32 cellular contexts compared by ENCODE assay signal in genomic region chr18:60893331-60894114, GRCh38.
DNase-seq lines count a peak whose midpoint lies in the region; ATAC-seq, FAIRE-seq and TF ChIP-seq lines count a peak whose summit lies in the region.
"Had no signal": no experiment of that assay in that cellular context is flagged by ENCODE, and none has a peak within 500 bp of the region (broad histone marks: within the 10 kb centered on the region; RNA-seq: fewer than 3 reads in every experiment).

No MANE protein-coding gene starts in this region.

- dilution Hi-C loops in endothelial cell of umbilical vein (cut with MboI; ENCODE audit: extremely low pct_ligation_motif_present, low sequenced_read_pairs) = no loop called here

- H3K23ac ChIP-seq in trophoblast cell (ENCODE audit: low read length) = no peak overlapping the region

- H3K27ac ChIP-seq in HCT116 (ENCODE audit: low read depth, low read length) (no peak overlapping the region), PC-3 (ENCODE audit: low read length) (peak overlapping the region; percentile 69), endothelial cell of umbilical vein (ENCODE audit: insufficient read depth, low read depth, low read length) (peak overlapping the region; percentile 41), trophoblast cell (ENCODE audit: low read depth, low read length) (no peak overlapping the region), neural progenitor cell (no peak overlapping the region)
- H3K27ac ChIP-seq: BLaER1, body of pancreas, dorsolateral prefrontal cortex, HL-60, left ventricle myocardium inferior, neutrophil, right lobe of liver, transverse colon had no signal

- BruUV-seq in HCT116 (replicated peaks; lab: Mats Ljungman, UMichigan) = no TSS peak
- no TSS peak for BruUV-seq in PC-3 (replicated peaks; lab: Mats Ljungman, UMichigan)
- no TSS peak for BruUV-seq in endothelial cell of umbilical vein (replicated peaks; lab: Mats Ljungman, UMichigan)

- H3K4me1 Mint-ChIP-seq in activated CD8-positive, alpha-beta memory T cell treated with anti-CD3 and anti-CD28 coated beads, Interleukin-2, amount 10 ng/mL, durations not matched to agents 7 days and 5 days = no peaks in the 10 kb centered on the region
- no peaks in the 10 kb centered on the region for H3K4me1 Mint-ChIP-seq in neural progenitor cell
- H3K4me1 Mint-ChIP-seq: T-helper 17 cell had no signal

- TF ChIP-seq POLR2A in HCT116 (IDR thresholded peaks at IDR 0.05; ENCODE audit: borderline replicate concordance, extremely low read depth, insufficient read depth, insufficient read length) (no peak), endothelial cell of umbilical vein (IDR thresholded peaks at IDR 0.05; ENCODE audit: low read depth, low read length) (no peak)

- H3K36me3 ChIP-seq in HCT116 (ENCODE audit: control insufficient read depth in 1 of 2, insufficient read depth in 2 of 2, low read length in 2 of 2) (no peaks in the 10 kb centered on the region), PC-3 (ENCODE audit: low read depth, low read length) (no peaks in the 10 kb centered on the region), endothelial cell of umbilical vein (ENCODE audit: control insufficient read depth in 2 of 2, extremely low read depth in 1 of 2, insufficient read depth in 2 of 2, low read length in 2 of 2) (no peaks in the 10 kb centered on the region), trophoblast cell (ENCODE audit: control insufficient read depth in 1 of 2, insufficient read depth in 2 of 2, low read length in 2 of 2) (no peaks in the 10 kb centered on the region), neural progenitor cell (no peaks in the 10 kb centered on the region)
- H3K36me3 ChIP-seq: BLaER1, left ventricle myocardium inferior, MG63, neutrophil, right lobe of liver, transverse colon had no signal

- H3K18ac ChIP-seq in trophoblast cell (ENCODE audit: low read length) = no peak overlapping the region

- no peak for FAIRE-seq in endothelial cell of umbilical vein (lab: Jason Lieb, UNC)
- FAIRE-seq: endometrium, GM12878, H1 had no signal

- H3K27ac Mint-ChIP-seq in activated CD8-positive, alpha-beta memory T cell treated with anti-CD3 and anti-CD28 coated beads, Interleukin-2, amount 10 ng/mL, durations not matched to agents 7 days and 5 days = no peak overlapping the region
- H3K27ac Mint-ChIP-seq in neural progenitor cell = no peak overlapping the region
- H3K27ac Mint-ChIP-seq: activated CD4-positive, alpha-beta memory T cell treated with anti-CD3 and anti-CD28 coated beads for 36 hours; activated T-helper 1 cell treated with anti-CD3 and anti-CD28 coated beads, Interleukin-12 subunit alpha, Interleukin-12 subunit beta, Interleukin-2, Interleukin-4 antibody, amounts not matched to agents 30 ng/mL and 10 ng/mL and 1 ng/mL, durations not matched to agents 14 hours and 24 hours and 36 hours; T-helper 17 cell had no signal

- WGBS in trophoblast cell (ENCODE audit: extremely low coverage, insufficient coverage, insufficient read length) = no CpG with 5 or more reads among the region's 6 CpGs

- peak overlapping the region; percentile 43 for H2BK12ac ChIP-seq in trophoblast cell (ENCODE audit: low read length)

- H3K9ac ChIP-seq in HCT116 (ENCODE audit: low read length) (no peak overlapping the region), PC-3 (ENCODE audit: low read length) (peak overlapping the region; percentile 42; the same call in 1 of the 2 replicates), endothelial cell of umbilical vein (replicated peaks; ENCODE audit: extremely low read depth, insufficient read depth, low read length) (no peak overlapping the region), trophoblast cell (ENCODE audit: low read length) (no peak overlapping the region), neural progenitor cell (no peak overlapping the region)
- H3K9ac ChIP-seq: BLaER1 had no signal

- H3K14ac ChIP-seq in trophoblast cell (ENCODE audit: low read length) = no peak overlapping the region

- H3K27me3 Mint-ChIP-seq in activated CD8-positive, alpha-beta memory T cell treated with anti-CD3 and anti-CD28 coated beads, Interleukin-2, amount 10 ng/mL, durations not matched to agents 7 days and 5 days = no peaks in the 10 kb centered on the region
- H3K27me3 Mint-ChIP-seq in neural progenitor cell (ENCODE audit: insufficient read depth, low read depth) = peaks cover 2% of the 10 kb centered on the region
- H3K27me3 Mint-ChIP-seq: activated CD4-positive, alpha-beta memory T cell treated with anti-CD3 and anti-CD28 coated beads for 36 hours; T-helper 17 cell had no signal

- no peak for TF ChIP-seq RAD21 in HCT116 (IDR thresholded peaks at IDR 0.05; ENCODE audit: low read depth)

- RAD21 ChIA-PET in HCT116 (lab: Charles Lee; ENCODE audit: low non-redundant PET in 1 of 2, low total read pairs in 2 of 2, uncharacterized antibody in 2 of 2, unreplicated experiment in 2 of 2) = no interaction called here

- H3K9me2 ChIP-seq in HCT116 (ENCODE audit: insufficient read depth) = no peaks in the 10 kb centered on the region
- H3K9me2 ChIP-seq in PC-3 (replicated peaks; ENCODE audit: low read length) = no peaks in the 10 kb centered on the region

- H3K4me3 ChIP-seq in HCT116 (replicated peaks in 1 of 2; ENCODE audit: low read depth in 1 of 2, low read length in 2 of 2) (no peak overlapping the region), PC-3 (ENCODE audit: low read length) (no peak overlapping the region), endothelial cell of umbilical vein (replicated peaks in 1 of 3; ENCODE audit: insufficient read depth in 1 of 3, low read depth in 1 of 3, low read length in 3 of 3) (no peak overlapping the region), trophoblast cell (ENCODE audit: low read depth, low read length) (no peak overlapping the region), neural progenitor cell (no peak overlapping the region)
- H3K4me3 ChIP-seq: BLaER1, body of pancreas, dorsolateral prefrontal cortex, GM12878, left ventricle myocardium inferior, MG63, right lobe of liver, transverse colon had no signal

- H3F3A ChIP-seq in PC-3 (ENCODE audit: low read length, unreplicated experiment) = no peaks in the 10 kb centered on the region
- H3F3A ChIP-seq in neural progenitor cell (ENCODE audit: low read depth) = no peaks in the 10 kb centered on the region

- POLR2A ChIA-PET in HCT116 (lab: Charles Lee) (no interaction called here), PC-3 (lab: Charles Lee; ENCODE audit: unreplicated experiment) (no interaction called here), endothelial cell of umbilical vein (lab: Charles Lee) (no interaction called here)

- no peak overlapping the region for H3K4ac ChIP-seq in trophoblast cell (ENCODE audit: low read depth, low read length)

- H2AFZ ChIP-seq in HCT116 (ENCODE audit: low read depth, low read length, poor library complexity, severe bottlenecking) = no peak overlapping the region
- no peak overlapping the region for H2AFZ ChIP-seq in PC-3 (ENCODE audit: low read length)
- H2AFZ ChIP-seq in endothelial cell of umbilical vein (ENCODE audit: low read depth, low read length) = no peak overlapping the region
- H2AFZ ChIP-seq in trophoblast cell (ENCODE audit: insufficient read depth, low read length, poor library complexity) = no peak overlapping the region
- H2AFZ ChIP-seq in neural progenitor cell (replicated peaks) = no peak overlapping the region

- DNase-seq in HCT116 (ENCODE audit: low read depth, low spot score) (no peak), PC-3 (no peak), endothelial cell of umbilical vein (ENCODE audit: low read depth, low spot score) (no peak), trophoblast cell (peak; percentile 45 to 86), T-helper 1 cell (no peak), neural progenitor cell (ENCODE audit: low spot score) (no peak), midbrain (lab: John Stamatoyannopoulos, UW) (no peak)
- no peak for DNase-seq in activated CD8-positive, alpha-beta memory T cell treated with anti-CD3 and anti-CD28 coated beads, Interleukin-2, amount 10 ng/mL, durations not matched to agents 7 days and 5 days
- DNase-seq: activated CD4-positive, alpha-beta memory T cell treated with anti-CD3 and anti-CD28 coated beads for 36 hours; activated CD8-positive, alpha-beta memory T cell treated with anti-CD3 and anti-CD28 coated beads, Interleukin-2, amount 50 U/mL, for 48 hours; activated naive CD4-positive, alpha-beta T cell treated with Interleukin-2 at 50 U/mL for 16 hours; body of pancreas; DMS153; dorsolateral prefrontal cortex; KBM-7; left ventricle myocardium inferior; MG63; NCI-H1436; NCI-H2081 treated with DMSO at 0.1 percent for 48 hours; posterior cingulate gyrus; right lobe of liver; stimulated activated CD4-positive, alpha-beta T cell treated with anti-CD3 and anti-CD28 coated beads, Interleukin-4, amount 100 ng/mL, for 1 hour; T-helper 17 cell; transverse colon had no signal

- peaks cover 3 to 11% of the 10 kb centered on the region in 2 experiments; a peak in 2 of 4 replicates for H3K4me1 ChIP-seq in HCT116 (ENCODE audit: control insufficient read depth in 1 of 2, insufficient read depth in 2 of 2, low read length in 2 of 2)
- peaks cover 33% of the 10 kb centered on the region for H3K4me1 ChIP-seq in PC-3 (ENCODE audit: insufficient read depth, low read length)
- peaks cover 29% of the 10 kb centered on the region for H3K4me1 ChIP-seq in endothelial cell of umbilical vein (ENCODE audit: control insufficient read depth, extremely low read depth, insufficient read depth, low read length)
- H3K4me1 ChIP-seq in trophoblast cell (ENCODE audit: control insufficient read depth in 1 of 2, insufficient read depth in 2 of 2, low read length in 2 of 2) = peaks cover 4 to 5% of the 10 kb centered on the region in 2 experiments
- H3K4me1 ChIP-seq in neural progenitor cell = no peaks in the 10 kb centered on the region
- H3K4me1 ChIP-seq: BLaER1, body of pancreas, left ventricle myocardium inferior, right lobe of liver, transverse colon had no signal

- H3K36me3 Mint-ChIP-seq in activated CD8-positive, alpha-beta memory T cell treated with anti-CD3 and anti-CD28 coated beads, Interleukin-2, amount 10 ng/mL, durations not matched to agents 7 days and 5 days = no peaks in the 10 kb centered on the region
- no peaks in the 10 kb centered on the region for H3K36me3 Mint-ChIP-seq in neural progenitor cell
- H3K36me3 Mint-ChIP-seq: activated CD4-positive, alpha-beta memory T cell treated with anti-CD3 and anti-CD28 coated beads for 36 hours had no signal

- no peaks in the 10 kb centered on the region for H3K27me3 ChIP-seq in HCT116 (ENCODE audit: insufficient read depth, low read length)
- 0 out of 2 replicates have a peak, but pooled peaks cover 4% of the 10 kb centered on the region for H3K27me3 ChIP-seq in PC-3 (ENCODE audit: low read length)
- H3K27me3 ChIP-seq in endothelial cell of umbilical vein (ENCODE audit: control insufficient read depth in 2 of 2, insufficient read depth in 2 of 2, low read length in 2 of 2) = no peaks in the 10 kb centered on the region
- no peaks in the 10 kb centered on the region for H3K27me3 ChIP-seq in trophoblast cell (ENCODE audit: insufficient read depth, low read length)
- no peaks in the 10 kb centered on the region for H3K27me3 ChIP-seq in neural progenitor cell
- H3K27me3 ChIP-seq: BLaER1, body of pancreas, dorsolateral prefrontal cortex, MG63, neutrophil, right lobe of liver, transverse colon had no signal

- no peak overlapping the region for H2AK5ac ChIP-seq in trophoblast cell (ENCODE audit: low read length)

- no peak overlapping the region for H4K12ac ChIP-seq in trophoblast cell (ENCODE audit: low read depth, low read length)

- 0 out of 2 replicates have a peak overlapping the region, but pooled peaks have one; percentile 17 for H3K4me2 ChIP-seq in HCT116 (ENCODE audit: low read length)
- no peak overlapping the region for H3K4me2 ChIP-seq in PC-3 (ENCODE audit: low read length)
- H3K4me2 ChIP-seq in endothelial cell of umbilical vein (ENCODE audit: insufficient read depth, low read length) = peak overlapping the region; percentile 5
- no peak overlapping the region for H3K4me2 ChIP-seq in trophoblast cell (ENCODE audit: low read length)
- no peak overlapping the region for H3K4me2 ChIP-seq in neural progenitor cell
- H3K4me2 ChIP-seq: BLaER1 had no signal

- intact Hi-C loops in HCT116 (cut with micrococcal nuclease) = no loop called here
- intact Hi-C loops in PC-3 (cut with micrococcal nuclease) = no loop called here
- intact Hi-C loops in endothelial cell of umbilical vein (cut with micrococcal nuclease) = loop anchor here (2.0 to 5.0 kb wide), 2 partner anchors 21 to 141 kb away; no protein-coding TSS in a partner anchor

- CTCF ChIA-PET in HCT116 (lab: Charles Lee) (no interaction called here), PC-3 (lab: Charles Lee) (no interaction called here), endothelial cell of umbilical vein (lab: Charles Lee) (interaction anchor here (1.6 to 2.7 kb wide), 2 partner anchors 20 to 85 kb away, joined by 6 to 15 read pairs; no protein-coding TSS in a partner anchor)
- CTCF ChIA-PET in activated CD8-positive, alpha-beta memory T cell treated with anti-CD3 and anti-CD28 coated beads, Interleukin-2, amount 10 ng/mL, durations not matched to agents 7 days and 5 days (lab: Charles Lee) = no interaction called here

- no peaks in the 10 kb centered on the region for H3K9me1 ChIP-seq in endothelial cell of umbilical vein (replicated peaks; ENCODE audit: control insufficient read depth, extremely low read depth, insufficient read depth, low read length)

- no peak overlapping the region for H3K4me3 Mint-ChIP-seq in activated CD8-positive, alpha-beta memory T cell treated with anti-CD3 and anti-CD28 coated beads, Interleukin-2, amount 10 ng/mL, durations not matched to agents 7 days and 5 days
- no peak overlapping the region for H3K4me3 Mint-ChIP-seq in neural progenitor cell
- H3K4me3 Mint-ChIP-seq: activated CD4-positive, alpha-beta memory T cell treated with anti-CD3 and anti-CD28 coated beads for 36 hours; activated T-helper 1 cell treated with anti-CD3 and anti-CD28 coated beads, Interleukin-12 subunit alpha, Interleukin-12 subunit beta, Interleukin-2, Interleukin-4 antibody, amounts not matched to agents 30 ng/mL and 10 ng/mL and 1 ng/mL, durations not matched to agents 14 hours and 24 hours and 36 hours; T-helper 17 cell had no signal

- H3K79me2 ChIP-seq in HCT116 (ENCODE audit: insufficient read depth, low read length) = no peaks in the 10 kb centered on the region
- no peaks in the 10 kb centered on the region for H3K79me2 ChIP-seq in PC-3 (ENCODE audit: low read length)
- no peaks in the 10 kb centered on the region for H3K79me2 ChIP-seq in endothelial cell of umbilical vein (ENCODE audit: control insufficient read depth, insufficient read depth, low read length)
- H3K79me2 ChIP-seq in trophoblast cell (ENCODE audit: control insufficient read depth, insufficient read depth, low read length, poor library complexity) = peaks cover 2% of the 10 kb centered on the region
- no peaks in the 10 kb centered on the region for H3K79me2 ChIP-seq in neural progenitor cell (ENCODE audit: low read depth)

- TF ChIP-seq CTCF in HCT116 (IDR thresholded peaks at IDR 0.05 in 2 of 3, conservative IDR thresholded peaks at IDR 0.05 in 1 of 3; ENCODE audit: borderline replicate concordance in 1 of 3, insufficient read depth in 1 of 3, low read depth in 2 of 3, low read length in 2 of 3) (no peak), PC-3 (conservative IDR thresholded peaks at IDR 0.05; ENCODE audit: low read depth, low read length) (no peak), endothelial cell of umbilical vein (IDR thresholded peaks at IDR 0.05; ENCODE audit: extremely low read depth in 1 of 2, insufficient read depth in 1 of 2, low read depth in 1 of 2, low read length in 2 of 2) (no peak), neural progenitor cell (IDR thresholded peaks at IDR 0.05) (no peak)

- H3K9me3 ChIP-seq in HCT116 (ENCODE audit: control insufficient read depth in 1 of 2, insufficient read depth in 1 of 2, low read depth in 1 of 2, low read length in 2 of 2) (no peaks in the 10 kb centered on the region), PC-3 (ENCODE audit: low read length) (no peaks in the 10 kb centered on the region), endothelial cell of umbilical vein (replicated peaks; ENCODE audit: control insufficient read depth, insufficient read depth, low read length) (no peaks in the 10 kb centered on the region), trophoblast cell (ENCODE audit: insufficient read depth, low read depth, low read length) (no peaks in the 10 kb centered on the region), neural progenitor cell (ENCODE audit: low read depth) (no peaks in the 10 kb centered on the region)
- H3K9me3 ChIP-seq: BLaER1, body of pancreas, left ventricle myocardium inferior, MG63, neutrophil, right lobe of liver, transverse colon had no signal

- no peak overlapping the region for H4K8ac ChIP-seq in trophoblast cell (ENCODE audit: low read depth, low read length)

- no peaks in the 10 kb centered on the region for H4K20me1 ChIP-seq in HCT116 (ENCODE audit: insufficient read depth)
- no peaks in the 10 kb centered on the region for H4K20me1 ChIP-seq in PC-3 (ENCODE audit: low read length)
- no peaks in the 10 kb centered on the region for H4K20me1 ChIP-seq in endothelial cell of umbilical vein (replicated peaks; ENCODE audit: control insufficient read depth, extremely low read depth, insufficient read depth, low read length)
- no peaks in the 10 kb centered on the region for H4K20me1 ChIP-seq in neural progenitor cell (ENCODE audit: low read depth)
- H4K20me1 ChIP-seq: BLaER1 had no signal

- H3K9me3 Mint-ChIP-seq in activated CD8-positive, alpha-beta memory T cell treated with anti-CD3 and anti-CD28 coated beads, Interleukin-2, amount 10 ng/mL, durations not matched to agents 7 days and 5 days (ENCODE audit: low read depth) = peaks cover 4% of the 10 kb centered on the region
- no peaks in the 10 kb centered on the region for H3K9me3 Mint-ChIP-seq in neural progenitor cell

- H2BK120ac ChIP-seq in trophoblast cell (ENCODE audit: insufficient read depth, low read length, poor library complexity) = no peak overlapping the region

- ATAC-seq in HCT116 (no peak), PC-3 (no peak)
- no peak for ATAC-seq in activated CD8-positive, alpha-beta memory T cell treated with anti-CD3 and anti-CD28 coated beads, Interleukin-2, amount 10 ng/mL, durations not matched to agents 7 days and 5 days
- ATAC-seq: activated CD4-positive, CD25-positive, alpha-beta regulatory T cell treated with anti-CD3 and anti-CD28 coated beads, Interleukin-2, amount 50 U/mL, for 24 hours; body of pancreas; GM12878; right lobe of liver; T-helper 17 cell had no signal

- H3K79me1 ChIP-seq in trophoblast cell (ENCODE audit: low read length) = peaks cover 4% of the 10 kb centered on the region

- no peak overlapping the region for H2BK5ac ChIP-seq in trophoblast cell (ENCODE audit: low read depth, low read length, poor library complexity)

- H4K91ac ChIP-seq in trophoblast cell (ENCODE audit: low read depth, low read length) = no peak overlapping the region

Comparison
In these comparisons a context has a peak if more than half of its experiments do, and no peak if none do; other contexts are left out.
1. DNase-seq: peak in trophoblast cell (2 of 2); none in HCT116 (single experiment), PC-3 (single experiment), endothelial cell of umbilical vein (single experiment), T-helper 1 cell (0 of 5), activated CD8-positive, alpha-beta memory T cell treated with anti-CD3 and anti-CD28 coated beads, Interleukin-2, amount 10 ng/mL, durations not matched to agents 7 days and 5 days (single experiment), neural progenitor cell (single experiment) and midbrain (single experiment).
2. H3K27ac ChIP-seq: peak in PC-3 (single experiment) and endothelial cell of umbilical vein (single experiment); none in HCT116 (single experiment), trophoblast cell (single experiment) and neural progenitor cell (single experiment).
3. H3K4me2 ChIP-seq: peak in HCT116 (single experiment) and endothelial cell of umbilical vein (single experiment); none in PC-3 (single experiment), trophoblast cell (single experiment) and neural progenitor cell (single experiment).